ENCODE assay signal across 8 cellular contexts in the genomic region with DNA sequence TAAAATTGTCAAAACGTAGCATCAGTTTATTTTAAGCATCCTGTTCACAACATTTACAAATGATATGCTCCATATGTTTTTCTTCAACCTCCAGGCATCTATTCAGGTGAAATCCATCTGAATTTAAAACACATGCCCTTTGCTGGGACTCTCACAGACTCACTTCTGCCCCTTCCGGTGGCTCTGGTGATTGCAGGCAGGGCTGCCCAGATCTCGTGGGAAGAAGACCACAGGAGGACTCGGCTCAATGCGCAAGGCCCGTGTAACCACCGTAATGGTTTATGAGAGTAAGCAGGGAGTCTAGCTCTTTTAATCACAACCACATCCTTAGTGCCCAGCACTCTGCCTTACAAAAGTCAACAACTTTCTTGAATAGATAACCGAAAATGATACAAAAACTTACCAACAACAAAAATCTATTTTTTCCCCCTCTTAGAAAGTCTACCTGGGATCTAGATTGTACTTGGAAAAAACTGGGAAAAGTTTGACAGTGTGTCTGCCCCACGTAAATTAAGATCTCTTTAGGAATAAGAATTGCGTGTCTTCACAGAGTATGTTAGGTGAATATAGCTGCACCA.
DNase-seq lines count a peak whose midpoint lies in the region; ATAC-seq, FAIRE-seq and TF ChIP-seq lines count a peak whose summit lies in the region.

No MANE protein-coding gene starts in this region.

- CTCF ChIA-PET in MCF 10A (lab: Yijun Ruan, JAX): interaction anchor here (0.6 to 2.2 kb wide), 6 partner anchors 10 to 697 kb away, joined by 3 to 9 read pairs (median 4); no protein-coding TSS in a partner anchor
- CTCF ChIA-PET in HepG2 (lab: Yijun Ruan, JAX; ENCODE audit: low intra/inter-chr PET ratio, low total read pairs): no interaction called here

- BruUV-seq in MCF 10A (replicated peaks; lab: Mats Ljungman, UMichigan) (no TSS peak), HepG2 (replicated peaks; lab: Mats Ljungman, UMichigan) (no TSS peak)

- no peaks in the 10 kb centered on the region for H3K4me1 ChIP-seq in HepG2 (ENCODE audit: insufficient read depth, low read length)

- ATAC-seq in HG03575 (IDR thresholded peaks at IDR 0.05; ENCODE audit: extremely low read depth, insufficient number of reproducible peaks, low FRiP score, unreplicated experiment) (peak; percentile 53), HepG2 (peak; percentile 98)

- H3K36me3 ChIP-seq in HepG2 (replicated peaks in 1 of 2; ENCODE audit: control insufficient read depth in 1 of 2, insufficient read depth in 2 of 2, low read length in 2 of 2): 0 out of 5 replicates have a peak, but pooled peaks cover under 1 to 2% of the 10 kb centered on the region in 2 experiments

- intact Hi-C loops in MCF 10A (cut with micrococcal nuclease): no loop called here
- intact Hi-C loops in HepG2 (cut with micrococcal nuclease; ENCODE audit: unreplicated experiment): loop anchor here (1.0 to 10.0 kb wide), 2 partner anchors 42 to 159 kb away; no protein-coding TSS in a partner anchor

- no peaks in the 10 kb centered on the region for H3K9me3 Mint-ChIP-seq in MCF 10A (ENCODE audit: unreplicated experiment)

- no peaks in the 10 kb centered on the region for H3K79me2 ChIP-seq in HepG2 (ENCODE audit: insufficient read depth, low read length)

- no peak overlapping the region for H3K4me2 ChIP-seq in HepG2 (ENCODE audit: low read depth, low read length)

- H3K4me1 Mint-ChIP-seq in MCF 10A (ENCODE audit: insufficient read depth, unreplicated experiment): no peaks in the 10 kb centered on the region

- H3K4me3 Mint-ChIP-seq in MCF 10A (ENCODE audit: unreplicated experiment): no peak overlapping the region

- no peak overlapping the region for H3K9ac ChIP-seq in HepG2 (ENCODE audit: insufficient read depth, low read depth, low read length)

- peak; percentile 59 for DNase-seq in ACHN
- DNase-seq in GM12891 (ENCODE audit: insufficient read length, low spot score): peak; percentile 14
- DNase-seq in T follicular helper cell (ENCODE audit: low read depth): peak; percentile 3
- DNase-seq in MCF 10A (ENCODE audit: unreplicated experiment): peak; percentile 65
- DNase-seq in HepG2 (ENCODE audit: low spot score): peak; percentile 75
- DNase-seq in stimulated activated CD8-positive, alpha-beta memory T cell treated with anti-CD3 and anti-CD28 coated beads, Interleukin-7, amount 100 ng/mL, for 4 hours (ENCODE audit: low read depth in 2 of 2): peak; percentile 1
- DNase-seq in DMS79 treated with DMSO at 0.1 percent for 48 hours (lab: John Stamatoyannopoulos, UW): no peak

- TF ChIP-seq CTCF in MCF 10A (IDR thresholded peaks at IDR 0.05; ENCODE audit: unreplicated experiment) (peak; percentile 57), HepG2 (CRISPR knock-in tag; IDR thresholded peaks at IDR 0.05) (peak; percentile 81)

- H3K27me3 Mint-ChIP-seq in MCF 10A (ENCODE audit: insufficient read depth, unreplicated experiment): no peaks in the 10 kb centered on the region

- H3K9me3 ChIP-seq in HepG2 (ENCODE audit: low read length): no peaks in the 10 kb centered on the region

- no peak overlapping the region for H3K27ac ChIP-seq in HepG2 (ENCODE audit: extremely low read length, insufficient read depth, low read length)

- in situ Hi-C loops in ACHN (cut with HindIII; ENCODE audit: low pct_ligation_motif_present, low pct_unique_long_range_greater_than_20kb, low sequenced_read_pairs): no loop called here
- in situ Hi-C loops in HepG2 (cut with HindIII; ENCODE audit: extremely low pct_ligation_motif_present, low pct_unique_long_range_greater_than_20kb): no loop called here

- H3K27me3 ChIP-seq in HepG2 (ENCODE audit: control insufficient read depth in 1 of 2, insufficient read depth in 2 of 2, low read length in 2 of 2): no peaks in the 10 kb centered on the region

- no peak for FAIRE-seq in GM12891 (lab: Jason Lieb, UNC)
- FAIRE-seq in HepG2 (lab: Jason Lieb, UNC): peak; percentile 83

- no peaks in the 10 kb centered on the region for H3K36me3 Mint-ChIP-seq in MCF 10A (ENCODE audit: insufficient read depth, unreplicated experiment)

- 52% methylated on average over 10 of the region's 10 CpGs for WGBS in HepG2 (ENCODE audit: low lambda C conversion rate)

- peak; percentile 50 for TF ChIP-seq RAD21 in HepG2 (CRISPR knock-in tag; IDR thresholded peaks at IDR 0.05)

- no peak overlapping the region for H3K27ac Mint-ChIP-seq in MCF 10A (ENCODE audit: low read depth, unreplicated experiment)

- no peaks in the 10 kb centered on the region for H4K20me1 ChIP-seq in HepG2 (ENCODE audit: insufficient read depth, low read length)

- TF ChIP-seq EP300 in HepG2 (IDR thresholded peaks at IDR 0.05; ENCODE audit: low read depth in 2 of 2, low read length in 2 of 2): no peak
- TF ChIP-seq EP300 in HepG2 (CRISPR knock-in tag; IDR thresholded peaks at IDR 0.05; ENCODE audit: borderline replicate concordance): no peak

- TF ChIP-seq POLR2A in GM12891 (IDR thresholded peaks at IDR 0.05; ENCODE audit: low read depth, low read length) (no peak), HepG2 (IDR thresholded peaks at IDR 0.05; ENCODE audit: insufficient read depth in 1 of 2, low read depth in 2 of 2, low read length in 2 of 2) (no peak)

- H3K4me3 ChIP-seq in HepG2 (replicated peaks in 1 of 3; ENCODE audit: insufficient read depth in 1 of 3, low read depth in 2 of 3, low read length in 3 of 3): no peak overlapping the region

- no peak overlapping the region for H2AFZ ChIP-seq in HepG2 (ENCODE audit: low read length)

- POLR2A ChIA-PET in MCF 10A (lab: Yijun Ruan, JAX) (interaction anchor here (0.6 to 1.2 kb wide), 2 partner anchors 15 to 1474 kb away, joined by 3 to 6 read pairs; no protein-coding TSS in a partner anchor), HepG2 (lab: Yijun Ruan, JAX) (no interaction called here)

TF ChIP-seq in GM12891, 5 proteins besides CTCF, POLR2A, EP300 and RAD21:
- no peak for TF ChIP-seq TAF1 (IDR thresholded peaks at IDR 0.05; ENCODE audit: low read depth, low read length)
- TF ChIP-seq POLR2AphosphoS5 (IDR thresholded peaks at IDR 0.05; ENCODE audit: low read depth, low read length): no peak
- no peak for TF ChIP-seq PAX5 (IDR thresholded peaks at IDR 0.05; ENCODE audit: insufficient read depth, low read length, severe bottlenecking)
- no peak for TF ChIP-seq SPI1 (IDR thresholded peaks at IDR 0.05; ENCODE audit: low read depth, low read length)
- no peak for TF ChIP-seq POU2F2 (IDR thresholded peaks at IDR 0.05; ENCODE audit: low read depth, low read length)

TF ChIP-seq in HepG2, 621 proteins besides CTCF, POLR2A, EP300 and RAD21 (continues in another document):
- peak; percentile 44; the same call in 1 of the 2 replicates for TF ChIP-seq GLI4 (CRISPR knock-in tag; IDR thresholded peaks at IDR 0.05; ENCODE audit: borderline replicate concordance)
- TF ChIP-seq, protein P1, sequence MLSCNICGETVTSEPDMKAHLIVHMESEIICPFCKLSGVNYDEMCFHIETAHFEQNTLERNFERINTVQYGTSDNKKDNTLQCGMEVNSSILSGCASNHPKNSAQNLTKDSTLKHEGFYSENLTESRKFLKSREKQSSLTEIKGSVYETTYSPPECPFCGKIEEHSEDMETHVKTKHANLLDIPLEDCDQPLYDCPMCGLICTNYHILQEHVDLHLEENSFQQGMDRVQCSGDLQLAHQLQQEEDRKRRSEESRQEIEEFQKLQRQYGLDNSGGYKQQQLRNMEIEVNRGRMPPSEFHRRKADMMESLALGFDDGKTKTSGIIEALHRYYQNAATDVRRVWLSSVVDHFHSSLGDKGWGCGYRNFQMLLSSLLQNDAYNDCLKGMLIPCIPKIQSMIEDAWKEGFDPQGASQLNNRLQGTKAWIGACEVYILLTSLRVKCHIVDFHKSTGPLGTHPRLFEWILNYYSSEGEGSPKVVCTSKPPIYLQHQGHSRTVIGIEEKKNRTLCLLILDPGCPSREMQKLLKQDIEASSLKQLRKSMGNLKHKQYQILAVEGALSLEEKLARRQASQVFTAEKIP (CRISPR knock-in tag; IDR thresholded peaks at IDR 0.05; ENCODE audit: borderline replicate concordance): no peak
- no peak for TF ChIP-seq LCORL (IDR thresholded peaks at IDR 0.05)
- peak; percentile 31; the same call in 1 of the 2 replicates for TF ChIP-seq LCORL (CRISPR knock-in tag; IDR thresholded peaks at IDR 0.05)
- TF ChIP-seq CHD2 (IDR thresholded peaks at IDR 0.05; ENCODE audit: low read depth, low read length): peak; percentile 79; the same call in 1 of the 2 replicates
- TF ChIP-seq, protein P2, sequence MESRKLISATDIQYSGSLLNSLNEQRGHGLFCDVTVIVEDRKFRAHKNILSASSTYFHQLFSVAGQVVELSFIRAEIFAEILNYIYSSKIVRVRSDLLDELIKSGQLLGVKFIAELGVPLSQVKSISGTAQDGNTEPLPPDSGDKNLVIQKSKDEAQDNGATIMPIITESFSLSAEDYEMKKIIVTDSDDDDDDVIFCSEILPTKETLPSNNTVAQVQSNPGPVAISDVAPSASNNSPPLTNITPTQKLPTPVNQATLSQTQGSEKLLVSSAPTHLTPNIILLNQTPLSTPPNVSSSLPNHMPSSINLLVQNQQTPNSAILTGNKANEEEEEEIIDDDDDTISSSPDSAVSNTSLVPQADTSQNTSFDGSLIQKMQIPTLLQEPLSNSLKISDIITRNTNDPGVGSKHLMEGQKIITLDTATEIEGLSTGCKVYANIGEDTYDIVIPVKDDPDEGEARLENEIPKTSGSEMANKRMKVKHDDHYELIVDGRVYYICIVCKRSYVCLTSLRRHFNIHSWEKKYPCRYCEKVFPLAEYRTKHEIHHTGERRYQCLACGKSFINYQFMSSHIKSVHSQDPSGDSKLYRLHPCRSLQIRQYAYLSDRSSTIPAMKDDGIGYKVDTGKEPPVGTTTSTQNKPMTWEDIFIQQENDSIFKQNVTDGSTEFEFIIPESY (CRISPR knock-in tag; IDR thresholded peaks at IDR 0.05): peak; percentile 90
- TF ChIP-seq, protein P3, sequence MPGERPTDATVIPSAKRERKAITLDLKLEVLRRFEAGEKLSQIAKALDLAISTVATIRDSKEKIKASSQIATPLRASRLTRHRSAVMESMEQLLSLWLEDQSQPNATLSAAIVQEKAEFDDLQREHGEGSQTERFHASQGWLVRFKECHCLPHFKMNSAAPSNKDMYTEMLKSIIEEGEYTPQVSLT (CRISPR knock-in tag; IDR thresholded peaks at IDR 0.05; ENCODE audit: borderline replicate concordance, low read depth): no peak
- TF ChIP-seq POGZ (CRISPR knock-in tag; IDR thresholded peaks at IDR 0.05): 0 out of 2 replicates have a peak, but pooled peaks have one; percentile 26
- no peak for TF ChIP-seq RCOR2 (CRISPR knock-in tag; IDR thresholded peaks at IDR 0.05)
- TF ChIP-seq CEBPG (CRISPR knock-in tag; IDR thresholded peaks at IDR 0.05): no peak
